In the genomic region with DNA sequence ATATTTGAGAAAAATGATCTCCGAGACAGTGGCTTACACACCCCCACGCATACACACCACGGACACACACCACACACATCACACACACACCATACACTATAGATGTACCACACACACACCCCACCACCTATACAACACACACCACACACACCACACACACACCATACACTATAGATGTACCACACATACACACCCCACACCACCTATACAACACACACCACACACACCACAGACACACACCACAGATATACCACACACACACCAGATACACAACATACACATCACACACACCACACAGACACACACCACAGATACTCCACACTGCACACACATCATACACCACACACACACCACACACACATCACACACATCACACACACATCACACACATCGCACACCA, we compare ENCODE assay signal across 2 cellular contexts.
A peak's percentile ranks its signal among the peaks of the same experiment; 100 is the strongest.
TF ChIP-seq lines count a peak whose summit lies in the region.

No MANE protein-coding gene starts in this region.

TF ChIP-seq in K562, 482 proteins besides CTCF, POLR2A, EP300 and RAD21:
- TF ChIP-seq PHF20 (IDR thresholded peaks at IDR 0.05; ENCODE audit: partially characterized antibody) (peak; percentile 42), HDAC1 (IDR thresholded peaks at IDR 0.05) (peak in 1 of 2 experiments; percentile 29; a peak in 1 of 4 replicates), ARHGAP35 (IDR thresholded peaks at IDR 0.05; ENCODE audit: partially characterized antibody) (peak; percentile 69)
- TF ChIP-seq, protein P1, sequence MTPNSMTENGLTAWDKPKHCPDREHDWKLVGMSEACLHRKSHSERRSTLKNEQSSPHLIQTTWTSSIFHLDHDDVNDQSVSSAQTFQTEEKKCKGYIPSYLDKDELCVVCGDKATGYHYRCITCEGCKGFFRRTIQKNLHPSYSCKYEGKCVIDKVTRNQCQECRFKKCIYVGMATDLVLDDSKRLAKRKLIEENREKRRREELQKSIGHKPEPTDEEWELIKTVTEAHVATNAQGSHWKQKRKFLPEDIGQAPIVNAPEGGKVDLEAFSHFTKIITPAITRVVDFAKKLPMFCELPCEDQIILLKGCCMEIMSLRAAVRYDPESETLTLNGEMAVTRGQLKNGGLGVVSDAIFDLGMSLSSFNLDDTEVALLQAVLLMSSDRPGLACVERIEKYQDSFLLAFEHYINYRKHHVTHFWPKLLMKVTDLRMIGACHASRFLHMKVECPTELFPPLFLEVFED (CRISPR knock-in tag; conservative IDR thresholded peaks at IDR 0.05) = 0 out of 2 replicates have a peak, but pooled peaks have one; percentile 36
- TF ChIP-seq, protein P2, sequence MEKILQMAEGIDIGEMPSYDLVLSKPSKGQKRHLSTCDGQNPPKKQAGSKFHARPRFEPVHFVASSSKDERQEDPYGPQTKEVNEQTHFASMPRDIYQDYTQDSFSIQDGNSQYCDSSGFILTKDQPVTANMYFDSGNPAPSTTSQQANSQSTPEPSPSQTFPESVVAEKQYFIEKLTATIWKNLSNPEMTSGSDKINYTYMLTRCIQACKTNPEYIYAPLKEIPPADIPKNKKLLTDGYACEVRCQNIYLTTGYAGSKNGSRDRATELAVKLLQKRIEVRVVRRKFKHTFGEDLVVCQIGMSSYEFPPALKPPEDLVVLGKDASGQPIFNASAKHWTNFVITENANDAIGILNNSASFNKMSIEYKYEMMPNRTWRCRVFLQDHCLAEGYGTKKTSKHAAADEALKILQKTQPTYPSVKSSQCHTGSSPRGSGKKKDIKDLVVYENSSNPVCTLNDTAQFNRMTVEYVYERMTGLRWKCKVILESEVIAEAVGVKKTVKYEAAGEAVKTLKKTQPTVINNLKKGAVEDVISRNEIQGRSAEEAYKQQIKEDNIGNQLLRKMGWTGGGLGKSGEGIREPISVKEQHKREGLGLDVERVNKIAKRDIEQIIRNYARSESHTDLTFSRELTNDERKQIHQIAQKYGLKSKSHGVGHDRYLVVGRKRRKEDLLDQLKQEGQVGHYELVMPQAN (IDR thresholded peaks at IDR 0.05; ENCODE audit: borderline replicate concordance) = peak; percentile 40; the same call in 1 of the 2 replicates

TF ChIP-seq in HepG2, 621 proteins besides CTCF, POLR2A, EP300 and RAD21:
- TF ChIP-seq, protein P3, sequence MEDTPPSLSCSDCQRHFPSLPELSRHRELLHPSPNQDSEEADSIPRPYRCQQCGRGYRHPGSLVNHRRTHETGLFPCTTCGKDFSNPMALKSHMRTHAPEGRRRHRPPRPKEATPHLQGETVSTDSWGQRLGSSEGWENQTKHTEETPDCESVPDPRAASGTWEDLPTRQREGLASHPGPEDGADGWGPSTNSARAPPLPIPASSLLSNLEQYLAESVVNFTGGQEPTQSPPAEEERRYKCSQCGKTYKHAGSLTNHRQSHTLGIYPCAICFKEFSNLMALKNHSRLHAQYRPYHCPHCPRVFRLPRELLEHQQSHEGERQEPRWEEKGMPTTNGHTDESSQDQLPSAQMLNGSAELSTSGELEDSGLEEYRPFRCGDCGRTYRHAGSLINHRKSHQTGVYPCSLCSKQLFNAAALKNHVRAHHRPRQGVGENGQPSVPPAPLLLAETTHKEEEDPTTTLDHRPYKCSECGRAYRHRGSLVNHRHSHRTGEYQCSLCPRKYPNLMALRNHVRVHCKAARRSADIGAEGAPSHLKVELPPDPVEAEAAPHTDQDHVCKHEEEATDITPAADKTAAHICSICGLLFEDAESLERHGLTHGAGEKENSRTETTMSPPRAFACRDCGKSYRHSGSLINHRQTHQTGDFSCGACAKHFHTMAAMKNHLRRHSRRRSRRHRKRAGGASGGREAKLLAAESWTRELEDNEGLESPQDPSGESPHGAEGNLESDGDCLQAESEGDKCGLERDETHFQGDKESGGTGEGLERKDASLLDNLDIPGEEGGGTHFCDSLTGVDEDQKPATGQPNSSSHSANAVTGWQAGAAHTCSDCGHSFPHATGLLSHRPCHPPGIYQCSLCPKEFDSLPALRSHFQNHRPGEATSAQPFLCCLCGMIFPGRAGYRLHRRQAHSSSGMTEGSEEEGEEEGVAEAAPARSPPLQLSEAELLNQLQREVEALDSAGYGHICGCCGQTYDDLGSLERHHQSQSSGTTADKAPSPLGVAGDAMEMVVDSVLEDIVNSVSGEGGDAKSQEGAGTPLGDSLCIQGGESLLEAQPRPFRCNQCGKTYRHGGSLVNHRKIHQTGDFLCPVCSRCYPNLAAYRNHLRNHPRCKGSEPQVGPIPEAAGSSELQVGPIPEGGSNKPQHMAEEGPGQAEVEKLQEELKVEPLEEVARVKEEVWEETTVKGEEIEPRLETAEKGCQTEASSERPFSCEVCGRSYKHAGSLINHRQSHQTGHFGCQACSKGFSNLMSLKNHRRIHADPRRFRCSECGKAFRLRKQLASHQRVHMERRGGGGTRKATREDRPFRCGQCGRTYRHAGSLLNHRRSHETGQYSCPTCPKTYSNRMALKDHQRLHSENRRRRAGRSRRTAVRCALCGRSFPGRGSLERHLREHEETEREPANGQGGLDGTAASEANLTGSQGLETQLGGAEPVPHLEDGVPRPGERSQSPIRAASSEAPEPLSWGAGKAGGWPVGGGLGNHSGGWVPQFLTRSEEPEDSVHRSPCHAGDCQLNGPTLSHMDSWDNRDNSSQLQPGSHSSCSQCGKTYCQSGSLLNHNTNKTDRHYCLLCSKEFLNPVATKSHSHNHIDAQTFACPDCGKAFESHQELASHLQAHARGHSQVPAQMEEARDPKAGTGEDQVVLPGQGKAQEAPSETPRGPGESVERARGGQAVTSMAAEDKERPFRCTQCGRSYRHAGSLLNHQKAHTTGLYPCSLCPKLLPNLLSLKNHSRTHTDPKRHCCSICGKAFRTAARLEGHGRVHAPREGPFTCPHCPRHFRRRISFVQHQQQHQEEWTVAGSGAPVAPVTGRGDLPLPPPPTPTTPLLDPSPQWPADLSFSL (CRISPR knock-in tag; IDR thresholded peaks at IDR 0.05) = peak; percentile 83; the same call in 1 of the 2 replicates
